In the genomic region with DNA sequence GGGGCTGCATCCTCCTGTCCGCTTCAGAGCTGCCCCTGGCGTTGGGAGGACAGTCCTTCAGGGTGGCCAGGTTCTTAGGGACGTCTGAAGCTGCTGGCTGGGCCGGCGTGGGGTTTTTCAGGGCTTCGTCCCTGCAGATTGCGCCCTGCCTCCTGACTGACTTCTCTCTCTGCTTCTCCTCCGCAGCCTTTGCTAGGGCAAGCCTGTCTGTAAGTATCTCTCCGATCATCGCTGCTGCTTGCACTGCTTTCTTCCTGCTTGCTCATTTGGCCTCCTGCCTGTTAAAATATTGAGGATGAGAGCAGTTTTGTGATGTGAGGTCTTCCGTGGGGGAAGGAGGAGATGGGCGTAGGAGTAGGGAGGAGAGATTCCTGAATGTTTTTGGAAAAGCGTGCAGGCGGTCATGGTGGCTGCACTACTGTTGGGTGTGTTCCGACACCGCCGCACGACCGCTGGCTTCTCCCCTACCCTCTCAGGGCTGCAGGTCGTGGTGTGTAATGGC, we compare ENCODE assay signal across 14 cellular contexts. TPM values are rescaled to one million over a fixed set of nuclear protein-coding genes. Genes with fewer than 3 reads are reported as not detected.
DNase-seq lines count a peak whose midpoint lies in the region; ATAC-seq, FAIRE-seq and TF ChIP-seq lines count a peak whose summit lies in the region.
"Had no signal": no experiment of that assay in that cellular context is flagged by ENCODE, and none has a peak within 500 bp of the region (broad histone marks: within the 10 kb centered on the region; RNA-seq: fewer than 3 reads in every experiment).

No MANE protein-coding gene starts in this region.

- no peaks in the 10 kb centered on the region for H3K27me3 ChIP-seq in ascending aorta
- H3K27me3 ChIP-seq: transverse colon had no signal

- peaks cover 4 to 9% of the 10 kb centered on the region in 2 donors for H3K4me1 ChIP-seq in ascending aorta
- H3K4me1 ChIP-seq: transverse colon had no signal

- no peak overlapping the region for H3K4me3 Mint-ChIP-seq in activated naive CD4-positive, alpha-beta T cell treated with anti-CD3 and anti-CD28 coated beads for 36 hours
- H3K4me3 Mint-ChIP-seq in natural killer cell, result no peak overlapping the region

- peak overlapping the region; percentile 7 to 57 for H3K27ac Mint-ChIP-seq in activated naive CD4-positive, alpha-beta T cell treated with anti-CD3 and anti-CD28 coated beads, Interleukin-2, amount 50 U/mL, for 72 hours
- H3K27ac Mint-ChIP-seq in activated naive CD4-positive, alpha-beta T cell treated with anti-CD3 and anti-CD28 coated beads for 36 hours, result no peak overlapping the region
- H3K27ac Mint-ChIP-seq in natural killer cell, result no peak overlapping the region

- no peak for ATAC-seq in activated naive CD4-positive, alpha-beta T cell treated with anti-CD3 and anti-CD28 coated beads, Interleukin-2, amount 50 U/mL, for 72 hours
- peak; percentile 59 for ATAC-seq in left ventricle myocardium superior
- no peak for ATAC-seq in GM21723 (IDR thresholded peaks at IDR 0.05; ENCODE audit: unreplicated experiment)
- ATAC-seq in natural killer cell, result no peak

- peaks cover 31 to 50% of the 10 kb centered on the region in 2 donors for H3K36me3 Mint-ChIP-seq in activated naive CD4-positive, alpha-beta T cell treated with anti-CD3 and anti-CD28 coated beads, Interleukin-2, amount 50 U/mL, for 72 hours
- H3K36me3 Mint-ChIP-seq in activated naive CD4-positive, alpha-beta T cell treated with anti-CD3 and anti-CD28 coated beads for 36 hours (ENCODE audit: low read depth), result peaks cover 48% of the 10 kb centered on the region
- H3K36me3 Mint-ChIP-seq in natural killer cell, result no peaks in the 10 kb centered on the region

- intact Hi-C loops in activated naive CD4-positive, alpha-beta T cell treated with anti-CD3 and anti-CD28 coated beads for 36 hours (cut with micrococcal nuclease), result no loop called here
- intact Hi-C loops in ascending aorta (cut with DNase I) (no loop called here), left ventricle myocardium superior (cut with micrococcal nuclease) (no loop called here), natural killer cell (cut with micrococcal nuclease) (no loop called here)

- no peak for DNase-seq in activated naive CD4-positive, alpha-beta T cell treated with anti-CD3 and anti-CD28 coated beads, Interleukin-2, amount 50 U/mL, for 72 hours (ENCODE audit: low spot score in 2 of 2)
- DNase-seq in activated naive CD4-positive, alpha-beta T cell treated with anti-CD3 and anti-CD28 coated beads for 36 hours, result no peak
- DNase-seq in ascending aorta (ENCODE audit: low spot score in 2 of 2), result no peak
- no peak for DNase-seq in left ventricle myocardium superior
- DNase-seq in stromal cell of bone marrow (ENCODE audit: low read depth), result peak; percentile 78
- no peak for DNase-seq in HTR-8/SVneo (ENCODE audit: insufficient read length, low spot score)
- no peak for DNase-seq in natural killer cell
- DNase-seq: DMS53; Karpas-422; NCI-H1694 treated with DMSO at 0.1 percent for 48 hours; NCI-H748 treated with DMSO at 0.1 percent for 48 hours; stimulated activated CD4-positive, alpha-beta T cell treated with anti-CD3 and anti-CD28 coated beads, Interleukin-12 subunit alpha, Interleukin-12 subunit beta, amount 100 ng/mL, for 4 hours; transverse colon had no signal

- H3K4me1 Mint-ChIP-seq in activated naive CD4-positive, alpha-beta T cell treated with anti-CD3 and anti-CD28 coated beads for 36 hours (ENCODE audit: low read depth), result peaks cover 8% of the 10 kb centered on the region
- no peaks in the 10 kb centered on the region for H3K4me1 Mint-ChIP-seq in natural killer cell

- no peak overlapping the region for H3K4me3 ChIP-seq in ascending aorta
- H3K4me3 ChIP-seq: transverse colon had no signal

- CTCF ChIA-PET in activated naive CD4-positive, alpha-beta T cell treated with anti-CD3 and anti-CD28 coated beads for 36 hours (lab: Charles Lee), result no interaction called here

- no peaks in the 10 kb centered on the region for H3K27me3 Mint-ChIP-seq in activated naive CD4-positive, alpha-beta T cell treated with anti-CD3 and anti-CD28 coated beads for 36 hours (ENCODE audit: low read depth)
- no peaks in the 10 kb centered on the region for H3K27me3 Mint-ChIP-seq in natural killer cell (ENCODE audit: low read depth in 2 of 2)

- H3K9me3 ChIP-seq in ascending aorta, result no peaks in the 10 kb centered on the region
- H3K9me3 ChIP-seq: transverse colon had no signal

- H3K9me3 Mint-ChIP-seq in activated naive CD4-positive, alpha-beta T cell treated with anti-CD3 and anti-CD28 coated beads, Interleukin-2, amount 50 U/mL, for 72 hours, result no peaks in the 10 kb centered on the region
- no peaks in the 10 kb centered on the region for H3K9me3 Mint-ChIP-seq in activated naive CD4-positive, alpha-beta T cell treated with anti-CD3 and anti-CD28 coated beads for 36 hours
- no peaks in the 10 kb centered on the region for H3K9me3 Mint-ChIP-seq in natural killer cell

- H3K27ac ChIP-seq in ascending aorta, result peak overlapping the region; percentile 38 to 56
- H3K27ac ChIP-seq: transverse colon had no signal

- TF ChIP-seq CTCF in ascending aorta (IDR thresholded peaks at IDR 0.05) (no peak), natural killer cell (IDR thresholded peaks at IDR 0.05) (no peak)

- no peak for FAIRE-seq in HTR-8/SVneo (lab: Jason Lieb, UNC)

- H3K36me3 ChIP-seq in ascending aorta, result peaks cover 99 to 100% of the 10 kb centered on the region in 2 donors

RNA-seq across cellular contexts. Expression of a gene that starts 25.3 kb away (rescaled TPM):
- total RNA-seq in activated naive CD4-positive, alpha-beta T cell treated with anti-CD3 and anti-CD28 coated beads, Interleukin-2, amount 50 U/mL, for 72 hours, result 100 to 1,000 TPM in 1 of 2 donors, 10 to 100 TPM in 1; 77.0 to 181 TPM
- total RNA-seq in activated naive CD4-positive, alpha-beta T cell treated with anti-CD3 and anti-CD28 coated beads for 36 hours, result 10 to 100 TPM; 87.7 to 88.5 TPM
- total RNA-seq in ascending aorta (68.0 TPM), left ventricle myocardium superior (30.8 TPM), natural killer cell (10 to 100 TPM; 33.4 to 59.7 (median 39.0) TPM)

Comparison
In these comparisons a context has a peak if more than half of its experiments do, and no peak if none do; other contexts are left out.
1. H3K27ac Mint-ChIP-seq: peak in activated naive CD4-positive, alpha-beta T cell treated with anti-CD3 and anti-CD28 coated beads, Interleukin-2, amount 50 U/mL, for 72 hours (2 of 2); none in activated naive CD4-positive, alpha-beta T cell treated with anti-CD3 and anti-CD28 coated beads for 36 hours (single experiment) and natural killer cell (0 of 2).